Comparison of ENCODE assay signal across 1 cellular context in the genomic region with DNA sequence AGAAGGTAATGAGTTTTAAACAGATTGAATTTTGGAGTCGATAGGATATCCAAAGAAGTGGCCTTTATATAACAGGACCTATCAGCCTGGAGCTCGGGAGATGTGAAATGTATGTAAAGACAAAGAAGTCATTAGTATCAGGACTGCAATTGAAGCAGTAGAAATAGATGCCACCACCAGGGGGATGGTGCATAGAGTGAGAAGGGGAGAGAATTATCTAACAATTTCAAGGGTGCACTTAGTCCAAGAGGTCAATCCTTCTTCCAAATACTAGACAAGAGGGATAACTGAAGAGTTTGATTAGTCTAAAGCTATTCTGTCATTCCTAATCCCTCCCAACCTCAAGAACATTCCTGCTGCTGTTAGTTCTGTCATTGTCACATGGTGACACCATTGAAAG.
TF ChIP-seq lines count a peak whose summit lies in the region.

No MANE protein-coding gene starts in this region.

TF ChIP-seq in H1, 55 proteins besides CTCF, POLR2A, EP300 and RAD21:
- TF ChIP-seq, protein P1, sequence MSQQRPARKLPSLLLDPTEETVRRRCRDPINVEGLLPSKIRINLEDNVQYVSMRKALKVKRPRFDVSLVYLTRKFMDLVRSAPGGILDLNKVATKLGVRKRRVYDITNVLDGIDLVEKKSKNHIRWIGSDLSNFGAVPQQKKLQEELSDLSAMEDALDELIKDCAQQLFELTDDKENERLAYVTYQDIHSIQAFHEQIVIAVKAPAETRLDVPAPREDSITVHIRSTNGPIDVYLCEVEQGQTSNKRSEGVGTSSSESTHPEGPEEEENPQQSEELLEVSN (IDR thresholded peaks at IDR 0.05), result no peak
- TF ChIP-seq JUND (IDR thresholded peaks at IDR 0.05; ENCODE audit: low read length), result no peak
- no peak for TF ChIP-seq HDAC2 (IDR thresholded peaks at IDR 0.05; ENCODE audit: borderline replicate concordance in 1 of 2, low read depth in 2 of 2, low read length in 2 of 2)
- no peak for TF ChIP-seq FOSL1 (IDR thresholded peaks at IDR 0.05; ENCODE audit: insufficient read depth, low read depth, low read length)
- TF ChIP-seq CHD1 (IDR thresholded peaks at IDR 0.05; ENCODE audit: low read depth, low read length), result no peak
- TF ChIP-seq SP1 (IDR thresholded peaks at IDR 0.05; ENCODE audit: low read depth, low read length), result no peak
- no peak for TF ChIP-seq NANOG (IDR thresholded peaks at IDR 0.05; ENCODE audit: insufficient read depth, low read depth, low read length, poor library complexity, severe bottlenecking)
- no peak for TF ChIP-seq CBX5 (IDR thresholded peaks at IDR 0.05; ENCODE audit: low read depth, low read length)
- TF ChIP-seq ZNF274 (IDR thresholded peaks at IDR 0.05; ENCODE audit: borderline replicate concordance, extremely low read depth, low read length), result no peak
- TF ChIP-seq SIRT6 (IDR thresholded peaks at IDR 0.05; ENCODE audit: low read length), result no peak
- TF ChIP-seq, protein P2, sequence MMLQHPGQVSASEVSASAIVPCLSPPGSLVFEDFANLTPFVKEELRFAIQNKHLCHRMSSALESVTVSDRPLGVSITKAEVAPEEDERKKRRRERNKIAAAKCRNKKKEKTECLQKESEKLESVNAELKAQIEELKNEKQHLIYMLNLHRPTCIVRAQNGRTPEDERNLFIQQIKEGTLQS (IDR thresholded peaks at IDR 0.05; ENCODE audit: insufficient read depth, low read depth, low read length), result no peak
- no peak for TF ChIP-seq GTF2F1 (IDR thresholded peaks at IDR 0.05; ENCODE audit: borderline replicate concordance, low read depth, low read length)
- TF ChIP-seq SUZ12 (IDR thresholded peaks at IDR 0.05; ENCODE audit: low read length), result no peak
- TF ChIP-seq JUN (IDR thresholded peaks at IDR 0.05; ENCODE audit: low read depth, low read length), result no peak
- no peak for TF ChIP-seq ASH2L (IDR thresholded peaks at IDR 0.05; ENCODE audit: low read length)
- TF ChIP-seq BACH1 (IDR thresholded peaks at IDR 0.05; ENCODE audit: low read length), result no peak
- no peak for TF ChIP-seq POLR2AphosphoS5 (IDR thresholded peaks at IDR 0.05; ENCODE audit: low read depth, low read length)
